17 cellular contexts compared by ENCODE assay signal in genomic region chr2:35846-36245, GRCh38. TPM values are rescaled to one million over a fixed set of nuclear protein-coding genes. Genes with fewer than 3 reads are reported as not detected.
A peak's percentile ranks its signal among the peaks of the same experiment; 100 is the strongest.
DNase-seq lines count a peak whose midpoint lies in the region; ATAC-seq and TF ChIP-seq lines count a peak whose summit lies in the region.
"Had no signal": no experiment of that assay in that cellular context is flagged by ENCODE, and none has a peak within 500 bp of the region (broad histone marks: within the 10 kb centered on the region; RNA-seq: fewer than 3 reads in every experiment).

No MANE protein-coding gene starts in this region.

- H3K9me3 ChIP-seq in PC-9 (ENCODE audit: insufficient read depth, low read depth) (peaks cover 13% of the 10 kb centered on the region; the same call in 1 of the 2 replicates), hepatocyte (ENCODE audit: low read depth) (no peaks in the 10 kb centered on the region), right lobe of liver (no peaks in the 10 kb centered on the region)

- DNase-seq in NCI-H1417 (lab: John Stamatoyannopoulos, UW) (peak in 2 of 3 experiments; percentile 37 to 98), NCI-H1417 treated with DMSO at 0.1 percent for 48 hours (lab: John Stamatoyannopoulos, UW) (no peak), PC-9 (peak; percentile 88 to 99), hepatocyte (ENCODE audit: low spot score) (peak; percentile 59), ureter (ENCODE audit: low spot score) (peak; percentile 90), NCI-H2107 treated with DMSO at 0.1 percent for 48 hours (lab: John Stamatoyannopoulos, UW; ENCODE audit: unreplicated experiment) (no peak), SKM-1 (lab: John Stamatoyannopoulos, UW; ENCODE audit: unreplicated experiment) (no peak), right lobe of liver (no peak)
- DNase-seq: 8988T; CD8-positive, alpha-beta T cell; NCI-H2107; right cardiac atrium; T-helper 17 cell had no signal

- H3K4me1 ChIP-seq in PC-9 (replicated peaks; ENCODE audit: insufficient read depth) (peaks cover 81% of the 10 kb centered on the region), hepatocyte (ENCODE audit: insufficient read depth) (peaks cover 14% of the 10 kb centered on the region), right lobe of liver (peaks cover 0 to 15% (median 5%) of the 10 kb centered on the region in 4 donors)
- H3K4me1 ChIP-seq: esophagus muscularis mucosa had no signal

- BruUV-seq in PC-9 (replicated peaks; lab: Mats Ljungman, UMichigan): no TSS peak

- peak overlapping the region; percentile 64 for H3K4me2 ChIP-seq in PC-9
- peak overlapping the region; percentile 19 for H3K4me2 ChIP-seq in hepatocyte

- H3K27me3 ChIP-seq in PC-9 (ENCODE audit: insufficient read depth, low read depth) (no peaks in the 10 kb centered on the region), hepatocyte (peaks cover 3% of the 10 kb centered on the region), right lobe of liver (no peaks in the 10 kb centered on the region)

- H4K20me1 ChIP-seq in PC-9 (ENCODE audit: insufficient read depth): no peaks in the 10 kb centered on the region
- H4K20me1 ChIP-seq in hepatocyte (ENCODE audit: insufficient read depth, poor library complexity, severe bottlenecking): no peaks in the 10 kb centered on the region

- no peak for ATAC-seq in right lobe of liver
- ATAC-seq: CD8-positive, alpha-beta T cell; left lobe of liver; natural killer cell treated with Interleukin-12 subunit alpha and Interleukin-12 subunit beta and Interleukin-15 and Interleukin-18, amount 100 ng/mL, for 72 hours; stimulated activated memory B cell treated with anti-CD40 and anti-IgM and Interleukin-4, amounts not matched to agents 10 μg/mL and 1 μg/mL and 100 μg/mL, for 72 hours; T-helper 17 cell had no signal

- H3K79me2 ChIP-seq in PC-9 (ENCODE audit: low read depth) (peaks cover 25% of the 10 kb centered on the region), hepatocyte (no peaks in the 10 kb centered on the region)

- no peak for TF ChIP-seq CTCF in PC-9 (conservative IDR thresholded peaks at IDR 0.05)
- no peak for TF ChIP-seq CTCF in hepatocyte (IDR thresholded peaks at IDR 0.05; ENCODE audit: poor library complexity)
- no peak for TF ChIP-seq CTCF in right lobe of liver (IDR thresholded peaks at IDR 0.05)

- TF ChIP-seq POLR2A in right lobe of liver (IDR thresholded peaks at IDR 0.05): no peak

- H3F3A ChIP-seq in PC-9 (ENCODE audit: insufficient read depth, low read depth): peaks cover 66% of the 10 kb centered on the region

- 34% methylated on average over 4 of the region's 4 CpGs for WGBS in hepatocyte (ENCODE audit: low lambda C conversion rate, missing lambda C conversion rate)
- 69% methylated on average over 4 of the region's 4 CpGs for WGBS in right lobe of liver (ENCODE audit: insufficient coverage, low coverage, low lambda C conversion rate, missing lambda C conversion rate)

- peaks cover 37% of the 10 kb centered on the region for H3K36me3 ChIP-seq in PC-9 (ENCODE audit: low read depth)
- no peaks in the 10 kb centered on the region for H3K36me3 ChIP-seq in hepatocyte (replicated peaks; ENCODE audit: insufficient read depth, low read depth)
- peaks cover 0 to 22% (median 10%) of the 10 kb centered on the region in 4 donors for H3K36me3 ChIP-seq in right lobe of liver
- H3K36me3 ChIP-seq: esophagus muscularis mucosa had no signal

- CTCF ChIA-PET in PC-9 (lab: Charles Lee): no interaction called here

- H2AFZ ChIP-seq in PC-9 (no peak overlapping the region), hepatocyte (no peak overlapping the region)

- H3K9me2 ChIP-seq in PC-9 (ENCODE audit: insufficient read depth) (no peaks in the 10 kb centered on the region), hepatocyte (replicated peaks; ENCODE audit: insufficient read depth) (no peaks in the 10 kb centered on the region)

- POLR2A ChIA-PET in PC-9 (lab: Charles Lee; ENCODE audit: unreplicated experiment): no interaction called here

- H3K4me3 ChIP-seq in PC-9 (0 out of 2 replicates have a peak overlapping the region, but pooled peaks have one; percentile 6), hepatocyte (no peak overlapping the region), right lobe of liver (no peak overlapping the region)
- H3K4me3 ChIP-seq: esophagus muscularis mucosa had no signal

- H3K27ac ChIP-seq in PC-9: peak overlapping the region; percentile 41
- H3K27ac ChIP-seq in hepatocyte: peak overlapping the region; percentile 70
- H3K27ac ChIP-seq in right lobe of liver: no peak overlapping the region
- H3K27ac ChIP-seq: esophagus muscularis mucosa had no signal

- intact Hi-C loops in PC-9 (cut with micrococcal nuclease; ENCODE audit: unreplicated experiment): loop anchor here (1.0 kb wide), 1 partner anchor 8 kb away; no protein-coding TSS in a partner anchor
- intact Hi-C loops in right lobe of liver (cut with DNase I): no loop called here

RNA-seq across cellular contexts. Expression of gene FAM110C, which starts 10.5 kb away (rescaled TPM):
- total RNA-seq in PC-9 (2021) (20.8 and 21.1 TPM in 2 replicates), hepatocyte (10.2 and 11.2 TPM in 2 replicates), ureter (21.8 TPM), right lobe of liver (10 to 100 TPM in 2 of 6 experiments, 1 to 10 TPM in 4; 5.6 to 17.8 (median 8.8) TPM)
- 6.6 and 10.1 TPM in 2 replicates for polyA plus RNA-seq in hepatocyte

Comparison
In these comparisons a context has a peak if more than half of its experiments do, and no peak if none do; other contexts are left out.
1. DNase-seq: peak in NCI-H1417 (2 of 3), PC-9 (2 of 2), hepatocyte (single experiment) and ureter (single experiment); none in NCI-H1417 treated with DMSO at 0.1 percent for 48 hours (single experiment), NCI-H2107 treated with DMSO at 0.1 percent for 48 hours (single experiment), SKM-1 (single experiment) and right lobe of liver (0 of 3).
2. H3K27ac ChIP-seq: peak in PC-9 (single experiment) and hepatocyte (single experiment); none in right lobe of liver (0 of 3).